ENCODE assay signal across 9 cellular contexts in genomic region chr5:179734536-179735164, GRCh38. TPM values are rescaled to one million over a fixed set of nuclear protein-coding genes. Genes with fewer than 3 reads are reported as not detected.
DNase-seq lines count a peak whose midpoint lies in the region; ATAC-seq and TF ChIP-seq lines count a peak whose summit lies in the region.
"Had no signal": no experiment of that assay in that cellular context is flagged by ENCODE, and none has a peak within 500 bp of the region (broad histone marks: within the 10 kb centered on the region; RNA-seq: fewer than 3 reads in every experiment).

No MANE protein-coding gene starts in this region.

- H3K9ac ChIP-seq in OCI-LY3 (ENCODE audit: low read length) = peak overlapping the region; percentile 87; the same call in 1 of the 2 replicates
- H3K9ac ChIP-seq in endodermal cell (ENCODE audit: extremely low read depth, low read length, poor library complexity, severe bottlenecking) = peak overlapping the region; percentile 86

- H3K79me2 ChIP-seq in OCI-LY3 (ENCODE audit: low read length) = peaks cover 74% of the 10 kb centered on the region

- DNase-seq in CD8-positive, alpha-beta memory T cell = no peak
- DNase-seq in endodermal cell (no peak), osteocyte (ENCODE audit: extremely low spot score, unreplicated experiment) (no peak), C1 segment of cervical spinal cord (lab: John Stamatoyannopoulos, UW) (no peak), cortex of kidney (lab: John Stamatoyannopoulos, UW) (no peak), ACHN (no peak)
- DNase-seq: T1000 had no signal

- peak overlapping the region; percentile 87 for H3K4me2 ChIP-seq in OCI-LY3 (ENCODE audit: low read length)

- H3K9me3 ChIP-seq in CD8-positive, alpha-beta memory T cell (ENCODE audit: low read length) = no peaks in the 10 kb centered on the region
- H3K9me3 ChIP-seq in OCI-LY3 (ENCODE audit: insufficient read depth, low read length) (no peaks in the 10 kb centered on the region), endodermal cell (ENCODE audit: control insufficient read depth, low read length) (peaks cover 2% of the 10 kb centered on the region)

- peaks cover 7% of the 10 kb centered on the region for H3K36me3 ChIP-seq in CD8-positive, alpha-beta memory T cell (ENCODE audit: insufficient read depth, low read length)
- H3K36me3 ChIP-seq in OCI-LY3 (replicated peaks; ENCODE audit: low read depth, low read length) (peaks cover 33% of the 10 kb centered on the region), endodermal cell (ENCODE audit: control insufficient read depth, insufficient read depth, low read length) (peaks cover 57% of the 10 kb centered on the region)

- no peaks in the 10 kb centered on the region for H3K9me3 Mint-ChIP-seq in CD8-positive, alpha-beta memory T cell
- H3K9me3 Mint-ChIP-seq in endodermal cell = no peaks in the 10 kb centered on the region
- H3K9me3 Mint-ChIP-seq in osteocyte (ENCODE audit: unreplicated experiment) = no peaks in the 10 kb centered on the region

- H3K27me3 Mint-ChIP-seq in CD8-positive, alpha-beta memory T cell = no peaks in the 10 kb centered on the region
- no peaks in the 10 kb centered on the region for H3K27me3 Mint-ChIP-seq in endodermal cell (ENCODE audit: insufficient read depth)
- no peaks in the 10 kb centered on the region for H3K27me3 Mint-ChIP-seq in osteocyte (ENCODE audit: unreplicated experiment)

- H3K27me3 ChIP-seq in CD8-positive, alpha-beta memory T cell (ENCODE audit: insufficient read depth, low read length, poor library complexity, severe bottlenecking) = no peaks in the 10 kb centered on the region
- H3K27me3 ChIP-seq in OCI-LY3 (ENCODE audit: low read depth, low read length) = no peaks in the 10 kb centered on the region
- no peaks in the 10 kb centered on the region for H3K27me3 ChIP-seq in endodermal cell (ENCODE audit: control insufficient read depth, insufficient read depth, low read length, poor library complexity, severe bottlenecking)

- H3K27ac ChIP-seq in CD8-positive, alpha-beta memory T cell (ENCODE audit: low read depth, low read length) = no peak overlapping the region
- no peak overlapping the region for H3K27ac ChIP-seq in OCI-LY3 (ENCODE audit: low read length)
- no peak overlapping the region for H3K27ac ChIP-seq in endodermal cell (ENCODE audit: low read depth, low read length)

- H3K4me1 ChIP-seq in CD8-positive, alpha-beta memory T cell (ENCODE audit: insufficient read depth, low read length) = peaks cover 51% of the 10 kb centered on the region
- H3K4me1 ChIP-seq in OCI-LY3 (ENCODE audit: low read length) (peaks cover 29% of the 10 kb centered on the region), endodermal cell (ENCODE audit: control insufficient read depth, insufficient read depth, low read length) (no peaks in the 10 kb centered on the region)

- peak overlapping the region; percentile 55 to 97 (median 94) for H3K27ac Mint-ChIP-seq in CD8-positive, alpha-beta memory T cell
- H3K27ac Mint-ChIP-seq in endodermal cell (no peak overlapping the region), osteocyte (ENCODE audit: unreplicated experiment) (peak overlapping the region; percentile 90)

- 83 to 90% methylated on average over 2 to 10 of the region's 12 CpGs for WGBS in endodermal cell (ENCODE audit: insufficient coverage in 1 of 2, insufficient read length in 1 of 2), 2 experiments

- no peak for TF ChIP-seq CTCF in OCI-LY3 (IDR thresholded peaks at IDR 0.05; ENCODE audit: low read depth, low read length)
- TF ChIP-seq CTCF in endodermal cell (conservative IDR thresholded peaks at IDR 0.05) = no peak
- no peak for TF ChIP-seq CTCF in osteocyte (IDR thresholded peaks at IDR 0.05)

- in situ Hi-C loops in ACHN (cut with HindIII; ENCODE audit: low pct_ligation_motif_present, low pct_unique_long_range_greater_than_20kb, low sequenced_read_pairs) = no loop called here

- H3K4me3 Mint-ChIP-seq in CD8-positive, alpha-beta memory T cell = peak overlapping the region; percentile 92 to 99 (median 95)
- peak overlapping the region; percentile 95 for H3K4me3 Mint-ChIP-seq in endodermal cell
- H3K4me3 Mint-ChIP-seq in osteocyte (ENCODE audit: unreplicated experiment) = peak overlapping the region; percentile 94

- peak overlapping the region; percentile 69 for H3K4me3 ChIP-seq in CD8-positive, alpha-beta memory T cell (ENCODE audit: low read length)
- peak overlapping the region; percentile 94 for H3K4me3 ChIP-seq in OCI-LY3 (ENCODE audit: low read length)
- peak overlapping the region; percentile 95 for H3K4me3 ChIP-seq in endodermal cell (ENCODE audit: low read length)

- ATAC-seq in GM21447 (IDR thresholded peaks at IDR 0.05; ENCODE audit: unreplicated experiment) = no peak

- CTCF ChIA-PET in CD8-positive, alpha-beta memory T cell (lab: Charles Lee) = no interaction called here

- H2AFZ ChIP-seq in OCI-LY3 (ENCODE audit: low read depth, low read length) = no peak overlapping the region

- peaks cover 41% of the 10 kb centered on the region for H4K20me1 ChIP-seq in OCI-LY3 (ENCODE audit: insufficient read depth, low read length)

- POLR2A ChIA-PET in CD8-positive, alpha-beta memory T cell (lab: Charles Lee) = no interaction called here

- peaks cover 0 to 45% (median 14%) of the 10 kb centered on the region in 3 donors for H3K36me3 Mint-ChIP-seq in CD8-positive, alpha-beta memory T cell
- H3K36me3 Mint-ChIP-seq in endodermal cell (ENCODE audit: low read depth) (peaks cover 45% of the 10 kb centered on the region), osteocyte (ENCODE audit: unreplicated experiment) (peaks cover 15% of the 10 kb centered on the region)

- peaks cover 52 to 68% (median 67%) of the 10 kb centered on the region in 3 donors for H3K4me1 Mint-ChIP-seq in CD8-positive, alpha-beta memory T cell
- H3K4me1 Mint-ChIP-seq in endodermal cell (peaks cover 11% of the 10 kb centered on the region), osteocyte (ENCODE audit: unreplicated experiment) (peaks cover 49% of the 10 kb centered on the region)

RNA-seq across cellular contexts. Expression of gene MAML1, which starts 2.0 kb away (rescaled TPM):
- total RNA-seq in CD8-positive, alpha-beta memory T cell = 10 to 100 TPM; 30.4 to 30.9 TPM
- polyA plus RNA-seq in CD8-positive, alpha-beta memory T cell = 9.1 TPM
- total RNA-seq in endodermal cell = 10 to 100 TPM; 38.9 to 41.4 TPM
- 43.0 TPM for polyA plus RNA-seq in endodermal cell (2013, experiment 1 of 2)
- 45.7 TPM for polyA plus RNA-seq in endodermal cell (2013, experiment 2 of 2)
- total RNA-seq in osteocyte = 33.1 and 34.1 TPM in 2 replicates

RNA-seq across cellular contexts. Expression of gene CANX, which starts 35.9 kb away (rescaled TPM):
- total RNA-seq in CD8-positive, alpha-beta memory T cell = 100 to 1,000 TPM; 694 to 710 TPM
- polyA plus RNA-seq in CD8-positive, alpha-beta memory T cell = 283 TPM
- total RNA-seq in endodermal cell (100 to 1,000 TPM; 389 to 615 TPM), osteocyte (809 and 868 TPM in 2 replicates)
- polyA plus RNA-seq in endodermal cell (2013, experiment 1 of 2) = 314 TPM
- polyA plus RNA-seq in endodermal cell (2013, experiment 2 of 2) = 288 TPM

RNA-seq across cellular contexts. Expression of gene CBY3, which starts 53.8 kb away (rescaled TPM):
- total RNA-seq in CD8-positive, alpha-beta memory T cell = under 1 TPM; 0.57 to 0.91 TPM
- not detected for polyA plus RNA-seq in CD8-positive, alpha-beta memory T cell
- total RNA-seq in endodermal cell = not detected
- polyA plus RNA-seq in endodermal cell (2013, experiment 1 of 2) = not detected
- not detected for polyA plus RNA-seq in endodermal cell (2013, experiment 2 of 2)
- total RNA-seq in osteocyte = not detected in 2 replicates

RNA-seq across cellular contexts. Expression of gene LTC4S, which starts 59.1 kb away (rescaled TPM):
- 1 to 10 TPM in 1 of 2 experiments, under 1 TPM in 1; 0.57 to 1.0 TPM for total RNA-seq in CD8-positive, alpha-beta memory T cell
- 4.0 TPM for polyA plus RNA-seq in CD8-positive, alpha-beta memory T cell
- total RNA-seq in endodermal cell (1 to 10 TPM; 5.7 to 6.3 TPM), osteocyte (1.1 and 2.4 TPM in 2 replicates)
- 1.4 TPM for polyA plus RNA-seq in endodermal cell (2013, experiment 1 of 2)
- 1.6 TPM for polyA plus RNA-seq in endodermal cell (2013, experiment 2 of 2)
